Comparison of ENCODE assay signal across 29 cellular contexts in genomic region chr2:109257653-109258052, GRCh38.
DNase-seq lines count a peak whose midpoint lies in the region; ATAC-seq, FAIRE-seq and TF ChIP-seq lines count a peak whose summit lies in the region.
"Had no signal": no experiment of that assay in that cellular context is flagged by ENCODE, and none has a peak within 500 bp of the region (broad histone marks: within the 10 kb centered on the region; RNA-seq: fewer than 3 reads in every experiment).

No MANE protein-coding gene starts in this region.

- TF ChIP-seq POLR2A in HepG2 (IDR thresholded peaks at IDR 0.05; ENCODE audit: insufficient read depth in 1 of 2, low read depth in 2 of 2, low read length in 2 of 2) (no peak), right lobe of liver (IDR thresholded peaks at IDR 0.05) (no peak)

- H3K4me3 ChIP-seq in HepG2 (replicated peaks in 1 of 3; ENCODE audit: insufficient read depth in 1 of 3, low read depth in 2 of 3, low read length in 3 of 3): no peak overlapping the region
- H3K4me3 ChIP-seq in right lobe of liver: no peak overlapping the region
- no peak overlapping the region for H3K4me3 ChIP-seq in fibroblast of lung (replicated peaks in 1 of 4; ENCODE audit: control extremely low read depth in 1 of 4, insufficient read depth in 1 of 4, low read depth in 3 of 4, low read length in 4 of 4)
- no peak overlapping the region for H3K4me3 ChIP-seq in neural progenitor cell
- H3K4me3 ChIP-seq: cardiac muscle cell, K562, lower lobe of right lung, prostate gland, SJSA1, uterus had no signal

- H3K36me3 ChIP-seq in HepG2 (replicated peaks in 1 of 2; ENCODE audit: control insufficient read depth in 1 of 2, insufficient read depth in 2 of 2, low read length in 2 of 2) (no peaks in the 10 kb centered on the region), right lobe of liver (no peaks in the 10 kb centered on the region), fibroblast of lung (ENCODE audit: control insufficient read depth, insufficient read depth, low read length) (no peaks in the 10 kb centered on the region), neural progenitor cell (no peaks in the 10 kb centered on the region)
- H3K36me3 ChIP-seq: cardiac muscle cell, lower lobe of right lung, prostate gland, SJSA1, uterus had no signal

- H3K79me2 ChIP-seq in HepG2 (ENCODE audit: insufficient read depth, low read length) (no peaks in the 10 kb centered on the region), fibroblast of lung (ENCODE audit: control insufficient read depth, insufficient read depth, low read length) (peaks cover 47% of the 10 kb centered on the region), neural progenitor cell (ENCODE audit: low read depth) (no peaks in the 10 kb centered on the region)

- CTCF ChIA-PET in HepG2 (lab: Yijun Ruan, JAX; ENCODE audit: low intra/inter-chr PET ratio, low total read pairs) (no interaction called here), WTC11 (lab: Charles Lee) (interaction anchor here (1.7 kb wide), 1 partner anchor 253 kb away, joined by 5 read pairs; no protein-coding TSS in a partner anchor)

- H3K4me1 Mint-ChIP-seq in neural progenitor cell (peaks cover 19% of the 10 kb centered on the region), WTC11 (peaks cover 6% of the 10 kb centered on the region)

- TF ChIP-seq EP300 in HepG2 (IDR thresholded peaks at IDR 0.05; ENCODE audit: low read depth in 2 of 2, low read length in 2 of 2) (no peak), HepG2 (CRISPR knock-in tag; IDR thresholded peaks at IDR 0.05; ENCODE audit: borderline replicate concordance) (no peak)

- in situ Hi-C loops in HepG2 (cut with HindIII; ENCODE audit: extremely low pct_ligation_motif_present, low pct_unique_long_range_greater_than_20kb): no loop called here

- intact Hi-C loops in HepG2 (cut with micrococcal nuclease; ENCODE audit: unreplicated experiment): no loop called here
- intact Hi-C loops in right lobe of liver (cut with DNase I): no loop called here
- intact Hi-C loops in sciatic nerve (cut with DNase I): no loop called here

- TF ChIP-seq RAD21 in HepG2 (CRISPR knock-in tag; IDR thresholded peaks at IDR 0.05): no peak

- H3K9me3 ChIP-seq in HepG2 (ENCODE audit: low read length) (no peaks in the 10 kb centered on the region), right lobe of liver (no peaks in the 10 kb centered on the region), fibroblast of lung (ENCODE audit: control insufficient read depth, insufficient read depth, low read depth, low read length) (no peaks in the 10 kb centered on the region), neural progenitor cell (ENCODE audit: low read depth) (no peaks in the 10 kb centered on the region)
- H3K9me3 ChIP-seq: lower lobe of right lung, prostate gland, SJSA1, uterus had no signal

- H3K27ac ChIP-seq in HepG2 (ENCODE audit: extremely low read length, insufficient read depth, low read length) (no peak overlapping the region), right lobe of liver (no peak overlapping the region), fibroblast of lung (ENCODE audit: insufficient read depth, low read length) (no peak overlapping the region), neural progenitor cell (no peak overlapping the region)
- H3K27ac ChIP-seq: cardiac muscle cell, lower lobe of right lung, prostate gland, SJSA1, uterus had no signal

- ATAC-seq in HepG2 (no peak), right lobe of liver (no peak), sciatic nerve (no peak), WTC11 (no peak), HG03439 (IDR thresholded peaks at IDR 0.05; ENCODE audit: unreplicated experiment) (no peak)
- ATAC-seq: activated CD4-positive, CD25-positive, alpha-beta regulatory T cell treated with anti-CD3 and anti-CD28 coated beads, Interleukin-2, amount 50 U/mL, for 24 hours; K562; lower lobe of right lung; T-cell had no signal

- FAIRE-seq in HepG2 (lab: Jason Lieb, UNC): no peak
- FAIRE-seq: G401.6, K562 had no signal

- H3K4me3 Mint-ChIP-seq in neural progenitor cell: no peak overlapping the region
- no peak overlapping the region for H3K4me3 Mint-ChIP-seq in WTC11
- H3K4me3 Mint-ChIP-seq: activated CD4-positive, alpha-beta memory T cell treated with anti-CD3 and anti-CD28 coated beads for 36 hours; activated naive CD4-positive, alpha-beta T cell treated with anti-CD3 and anti-CD28 coated beads, Interleukin-2, amount 50 U/mL, for 24 hours; dendritic cell treated with granulocyte-macrophage colony-stimulating factor and Interleukin-4, amounts not matched to agents 40 ng/mL and 50 ng/mL, for 4 days; T-cell had no signal

- DNase-seq in HepG2 (ENCODE audit: low spot score) (no peak), right lobe of liver (no peak), fibroblast of lung (ENCODE audit: low read depth in 2 of 2) (peak; percentile 32 to 62), neural progenitor cell (ENCODE audit: low spot score) (no peak), sciatic nerve (ENCODE audit: low spot score) (no peak), WTC11 (ENCODE audit: low spot score) (no peak)
- no peak for DNase-seq in activated CD4-positive, alpha-beta T cell treated with anti-CD3 and anti-CD28 coated beads, Interleukin-2, amount 50 U/mL, for 4 hours
- DNase-seq: activated CD4-positive, alpha-beta memory T cell treated with anti-CD3 and anti-CD28 coated beads for 36 hours; activated CD8-positive, alpha-beta memory T cell treated with anti-CD3 and anti-CD28 coated beads, Interleukin-2, amount 50 U/mL, for 48 hours; anterior cingulate cortex; COR-L47; glutamatergic neuron; H7; lower lobe of right lung; NCI-H1105 treated with DMSO at 0.1 percent for 48 hours; NCI-H1930; NCI-H526; stimulated activated naive CD4-positive, alpha-beta T cell; T-cell had no signal

- H2AFZ ChIP-seq in HepG2 (ENCODE audit: low read length) (no peak overlapping the region), fibroblast of lung (ENCODE audit: low read length) (no peak overlapping the region), neural progenitor cell (replicated peaks) (no peak overlapping the region)

- H3K27me3 Mint-ChIP-seq in neural progenitor cell (ENCODE audit: insufficient read depth, low read depth) (peaks cover 3% of the 10 kb centered on the region), WTC11 (ENCODE audit: low read depth) (no peaks in the 10 kb centered on the region)
- H3K27me3 Mint-ChIP-seq: activated naive CD4-positive, alpha-beta T cell treated with anti-CD3 and anti-CD28 coated beads, Interleukin-2, amount 50 U/mL, for 24 hours had no signal

- TF ChIP-seq CTCF in HepG2 (CRISPR knock-in tag; IDR thresholded peaks at IDR 0.05) (no peak), right lobe of liver (IDR thresholded peaks at IDR 0.05) (no peak), fibroblast of lung (conservative IDR thresholded peaks at IDR 0.05 in 1 of 2, IDR thresholded peaks at IDR 0.05 in 1 of 2; ENCODE audit: low read depth in 1 of 2, low read length in 2 of 2) (no peak), neural progenitor cell (IDR thresholded peaks at IDR 0.05) (no peak), WTC11 (IDR thresholded peaks at IDR 0.05) (no peak)

- POLR2A ChIA-PET in HepG2 (lab: Yijun Ruan, JAX) (no interaction called here), WTC11 (lab: Charles Lee) (no interaction called here)

- no peaks in the 10 kb centered on the region for H3F3A ChIP-seq in neural progenitor cell (ENCODE audit: low read depth)

- H3K4me2 ChIP-seq in HepG2 (ENCODE audit: low read depth, low read length): no peak overlapping the region
- no peak overlapping the region for H3K4me2 ChIP-seq in fibroblast of lung (ENCODE audit: extremely low read depth, insufficient read depth, low read length)
- H3K4me2 ChIP-seq in neural progenitor cell: no peak overlapping the region

- 25% methylated on average over 3 of the region's 3 CpGs for WGBS in HepG2 (ENCODE audit: low lambda C conversion rate)
- WGBS in right lobe of liver (ENCODE audit: insufficient coverage, low coverage, low lambda C conversion rate, missing lambda C conversion rate): 60% methylated on average over 1 of the region's 3 CpGs

- H3K4me1 ChIP-seq in HepG2 (ENCODE audit: insufficient read depth, low read length) (no peaks in the 10 kb centered on the region), right lobe of liver (no peaks in the 10 kb centered on the region), fibroblast of lung (ENCODE audit: control insufficient read depth, extremely low read depth, insufficient read depth, low read length) (peaks cover 9% of the 10 kb centered on the region), neural progenitor cell (no peaks in the 10 kb centered on the region)
- H3K4me1 ChIP-seq: prostate gland, uterus had no signal

- H3K27me3 ChIP-seq in HepG2 (ENCODE audit: control insufficient read depth in 1 of 2, insufficient read depth in 2 of 2, low read length in 2 of 2): peaks cover 0 to 34% of the 10 kb centered on the region in 2 experiments; a peak in 2 of 5 replicates
- H3K27me3 ChIP-seq in right lobe of liver: no peaks in the 10 kb centered on the region
- no peaks in the 10 kb centered on the region for H3K27me3 ChIP-seq in fibroblast of lung (ENCODE audit: control insufficient read depth, insufficient read depth, low read length)
- no peaks in the 10 kb centered on the region for H3K27me3 ChIP-seq in neural progenitor cell
- H3K27me3 ChIP-seq: SJSA1, uterus had no signal

- H3K9me3 Mint-ChIP-seq in neural progenitor cell (no peaks in the 10 kb centered on the region), WTC11 (no peaks in the 10 kb centered on the region)
- H3K9me3 Mint-ChIP-seq: activated CD4-positive, alpha-beta memory T cell treated with anti-CD3 and anti-CD28 coated beads for 36 hours; activated naive CD4-positive, alpha-beta T cell treated with anti-CD3 and anti-CD28 coated beads, Interleukin-2, amount 50 U/mL, for 24 hours; dendritic cell treated with granulocyte-macrophage colony-stimulating factor and Interleukin-4, amounts not matched to agents 40 ng/mL and 50 ng/mL, for 4 days; T-cell had no signal

- H3K9ac ChIP-seq in HepG2 (ENCODE audit: insufficient read depth, low read depth, low read length): no peak overlapping the region
- no peak overlapping the region for H3K9ac ChIP-seq in fibroblast of lung (ENCODE audit: insufficient read depth, low read length)
- H3K9ac ChIP-seq in neural progenitor cell: no peak overlapping the region

- no peaks in the 10 kb centered on the region for H3K36me3 Mint-ChIP-seq in neural progenitor cell
- H3K36me3 Mint-ChIP-seq in WTC11: no peaks in the 10 kb centered on the region
- H3K36me3 Mint-ChIP-seq: activated CD4-positive, alpha-beta memory T cell treated with anti-CD3 and anti-CD28 coated beads for 36 hours; activated naive CD4-positive, alpha-beta T cell treated with anti-CD3 and anti-CD28 coated beads, Interleukin-2, amount 50 U/mL, for 24 hours; T-cell had no signal

- H3K27ac Mint-ChIP-seq in neural progenitor cell (peak overlapping the region; percentile 60), WTC11 (no peak overlapping the region)
- H3K27ac Mint-ChIP-seq: activated CD4-positive, alpha-beta memory T cell treated with anti-CD3 and anti-CD28 coated beads for 36 hours; activated naive CD4-positive, alpha-beta T cell treated with anti-CD3 and anti-CD28 coated beads, Interleukin-2, amount 50 U/mL, for 24 hours; dendritic cell treated with granulocyte-macrophage colony-stimulating factor and Interleukin-4, amounts not matched to agents 40 ng/mL and 50 ng/mL, for 4 days; T-cell had no signal

- H4K20me1 ChIP-seq in HepG2 (ENCODE audit: insufficient read depth, low read length) (no peaks in the 10 kb centered on the region), fibroblast of lung (ENCODE audit: control insufficient read depth, extremely low read depth, insufficient read depth, low read length) (no peaks in the 10 kb centered on the region), neural progenitor cell (ENCODE audit: low read depth) (no peaks in the 10 kb centered on the region)

- no TSS peak for BruUV-seq in HepG2 (replicated peaks; lab: Mats Ljungman, UMichigan)

Comparison
In these comparisons a context has a peak if more than half of its experiments do, and no peak if none do; other contexts are left out.
1. DNase-seq: peak in fibroblast of lung (2 of 2); none in HepG2 (single experiment), right lobe of liver (0 of 3), neural progenitor cell (single experiment), activated CD4-positive, alpha-beta T cell treated with anti-CD3 and anti-CD28 coated beads, Interleukin-2, amount 50 U/mL, for 4 hours (0 of 2), sciatic nerve (single experiment) and WTC11 (single experiment).